Comparison of ENCODE assay signal across 13 cellular contexts in genomic region chr5:78544531-78545200, GRCh38.
A peak's percentile ranks its signal among the peaks of the same experiment; 100 is the strongest.
DNase-seq lines count a peak whose midpoint lies in the region; ATAC-seq and TF ChIP-seq lines count a peak whose summit lies in the region.
"Had no signal": no experiment of that assay in that cellular context is flagged by ENCODE, and none has a peak within 500 bp of the region (broad histone marks: within the 10 kb centered on the region; RNA-seq: fewer than 3 reads in every experiment).

No MANE protein-coding gene starts in this region.

- no peaks in the 10 kb centered on the region for H3K9me3 ChIP-seq in ovary

- H3K4me1 Mint-ChIP-seq in endothelial cell (ENCODE audit: unreplicated experiment): peaks cover 27% of the 10 kb centered on the region
- H3K4me1 Mint-ChIP-seq in activated CD4-positive, alpha-beta T cell treated with anti-CD3 and anti-CD28 coated beads, Interleukin-2, amount 10 ng/mL, durations not matched to agents 7 days and 5 days: no peaks in the 10 kb centered on the region

- CTCF ChIA-PET in activated CD4-positive, alpha-beta T cell treated with anti-CD3 and anti-CD28 coated beads, Interleukin-2, amount 10 ng/mL, durations not matched to agents 7 days and 5 days (lab: Charles Lee): no interaction called here

- POLR2A ChIA-PET in activated CD4-positive, alpha-beta T cell treated with anti-CD3 and anti-CD28 coated beads, Interleukin-2, amount 10 ng/mL, durations not matched to agents 7 days and 5 days (lab: Charles Lee): no interaction called here

- no peak for TF ChIP-seq EP300 in ovary (IDR thresholded peaks at IDR 0.05)

- no peak for TF ChIP-seq POLR2A in ovary (IDR thresholded peaks at IDR 0.05)

- WGBS in ovary, 3 donors: 34 to 39% (median 36%) methylated on average over 14 of the region's 14 CpGs

- H3K27me3 Mint-ChIP-seq in endothelial cell (ENCODE audit: unreplicated experiment): no peaks in the 10 kb centered on the region
- H3K27me3 Mint-ChIP-seq in activated CD4-positive, alpha-beta T cell treated with anti-CD3 and anti-CD28 coated beads, Interleukin-2, amount 10 ng/mL, durations not matched to agents 7 days and 5 days: no peaks in the 10 kb centered on the region
- H3K27me3 Mint-ChIP-seq: stimulated activated naive CD8-positive, alpha-beta T cell treated with anti-CD3 and anti-CD28 coated beads, Interleukin-15, amount 100 ng/mL, for 72 hours had no signal

- peaks cover 21% of the 10 kb centered on the region for H3K4me1 ChIP-seq in ovary (ENCODE audit: insufficient read depth)

- H3K27me3 ChIP-seq in ovary: no peaks in the 10 kb centered on the region

- ATAC-seq in HG02759 (IDR thresholded peaks at IDR 0.05; ENCODE audit: unreplicated experiment): no peak
- ATAC-seq: stimulated activated naive CD8-positive, alpha-beta T cell treated with anti-CD3 and anti-CD28 coated beads, Interleukin-15, amount 100 ng/mL, for 72 hours had no signal

- no peak overlapping the region for H3K4me3 Mint-ChIP-seq in endothelial cell (ENCODE audit: unreplicated experiment)
- no peak overlapping the region for H3K4me3 Mint-ChIP-seq in activated CD4-positive, alpha-beta T cell treated with anti-CD3 and anti-CD28 coated beads, Interleukin-2, amount 10 ng/mL, durations not matched to agents 7 days and 5 days
- H3K4me3 Mint-ChIP-seq: activated naive CD4-positive, alpha-beta T cell treated with anti-CD3 and anti-CD28 coated beads for 36 hours; stimulated activated naive CD8-positive, alpha-beta T cell treated with anti-CD3 and anti-CD28 coated beads, Interleukin-15, amount 100 ng/mL, for 72 hours had no signal

- H3K36me3 ChIP-seq in ovary: no peaks in the 10 kb centered on the region

- H3K36me3 Mint-ChIP-seq in endothelial cell (ENCODE audit: low read depth, unreplicated experiment): peaks cover 13% of the 10 kb centered on the region
- H3K36me3 Mint-ChIP-seq in activated CD4-positive, alpha-beta T cell treated with anti-CD3 and anti-CD28 coated beads, Interleukin-2, amount 10 ng/mL, durations not matched to agents 7 days and 5 days (ENCODE audit: low read depth): no peaks in the 10 kb centered on the region

- intact Hi-C loops in ovary (cut with DNase I): loop anchor here in 1 of 4 donors (10.0 kb wide), 1 partner anchor 50 kb away; no protein-coding TSS in a partner anchor

- TF ChIP-seq CTCF in GM12864 (IDR thresholded peaks at IDR 0.05; ENCODE audit: low read depth, low read length, missing control alignments) (no peak), endothelial cell (IDR thresholded peaks at IDR 0.05; ENCODE audit: unreplicated experiment) (no peak), ovary (IDR thresholded peaks at IDR 0.05) (no peak)

- no peak overlapping the region for H3K4me3 ChIP-seq in GM12864 (ENCODE audit: low read depth, low read length)
- H3K4me3 ChIP-seq in ovary: no peak overlapping the region

- peak; percentile 89 for DNase-seq in GM12864 (ENCODE audit: low read depth)
- DNase-seq in M059J (ENCODE audit: low read depth): peak; percentile 79
- DNase-seq in endothelial cell (ENCODE audit: low spot score): no peak
- DNase-seq in ovary: peak; percentile 51 to 57 (median 54)
- DNase-seq in activated CD4-positive, alpha-beta T cell treated with anti-CD3 and anti-CD28 coated beads, Interleukin-2, amount 10 ng/mL, durations not matched to agents 7 days and 5 days: no peak
- DNase-seq in stimulated activated CD4-positive, alpha-beta T cell treated with anti-CD3 and anti-CD28 coated beads, Interleukin-12 subunit alpha, Interleukin-12 subunit beta, amount 100 ng/mL, for 4 hours: no peak
- DNase-seq in NCI-H748 (lab: John Stamatoyannopoulos, UW; ENCODE audit: unreplicated experiment): no peak
- DNase-seq: activated CD4-positive, alpha-beta T cell treated with anti-CD3 and anti-CD28 coated beads for 48 hours; activated naive CD4-positive, alpha-beta T cell treated with anti-CD3 and anti-CD28 coated beads for 36 hours; effector CD8-positive, alpha-beta T cell; NCI-H524 treated with DMSO at 0.1 percent for 48 hours; stimulated activated naive CD8-positive, alpha-beta T cell treated with anti-CD3 and anti-CD28 coated beads, Interleukin-15, amount 100 ng/mL, for 72 hours had no signal

- H3K27ac ChIP-seq in ovary: no peak overlapping the region

- H3K9me3 Mint-ChIP-seq in endothelial cell (ENCODE audit: unreplicated experiment): no peaks in the 10 kb centered on the region
- H3K9me3 Mint-ChIP-seq in activated CD4-positive, alpha-beta T cell treated with anti-CD3 and anti-CD28 coated beads, Interleukin-2, amount 10 ng/mL, durations not matched to agents 7 days and 5 days: no peaks in the 10 kb centered on the region
- H3K9me3 Mint-ChIP-seq: activated naive CD4-positive, alpha-beta T cell treated with anti-CD3 and anti-CD28 coated beads for 36 hours; stimulated activated naive CD8-positive, alpha-beta T cell treated with anti-CD3 and anti-CD28 coated beads, Interleukin-15, amount 100 ng/mL, for 72 hours had no signal

- H3K27ac Mint-ChIP-seq in endothelial cell (ENCODE audit: unreplicated experiment): peak overlapping the region; percentile 19
- H3K27ac Mint-ChIP-seq in activated CD4-positive, alpha-beta T cell treated with anti-CD3 and anti-CD28 coated beads, Interleukin-2, amount 10 ng/mL, durations not matched to agents 7 days and 5 days: no peak overlapping the region
- H3K27ac Mint-ChIP-seq: activated naive CD4-positive, alpha-beta T cell treated with anti-CD3 and anti-CD28 coated beads for 36 hours; stimulated activated naive CD8-positive, alpha-beta T cell treated with anti-CD3 and anti-CD28 coated beads, Interleukin-15, amount 100 ng/mL, for 72 hours had no signal

Comparison
In these comparisons a context has a peak if more than half of its experiments do, and no peak if none do; other contexts are left out.
1. DNase-seq: peak in GM12864 (single experiment), M059J (single experiment) and ovary (5 of 5); none in endothelial cell (single experiment), activated CD4-positive, alpha-beta T cell treated with anti-CD3 and anti-CD28 coated beads, Interleukin-2, amount 10 ng/mL, durations not matched to agents 7 days and 5 days (single experiment), stimulated activated CD4-positive, alpha-beta T cell treated with anti-CD3 and anti-CD28 coated beads, Interleukin-12 subunit alpha, Interleukin-12 subunit beta, amount 100 ng/mL, for 4 hours (single experiment) and NCI-H748 (single experiment).